In genomic region chr7:24587853-24588252, GRCh38 we compare ENCODE assay signal across 8 cellular contexts. TPM values are rescaled to one million over a fixed set of nuclear protein-coding genes. Genes with fewer than 3 reads are reported as not detected.
DNase-seq lines count a peak whose midpoint lies in the region; ATAC-seq and TF ChIP-seq lines count a peak whose summit lies in the region.

No MANE protein-coding gene starts in this region.

- H3K27ac Mint-ChIP-seq in activated CD8-positive, alpha-beta memory T cell treated with anti-CD3 and anti-CD28 coated beads, Interleukin-2, amount 10 ng/mL, durations not matched to agents 7 days and 5 days = no peak overlapping the region

- CTCF ChIA-PET in activated CD8-positive, alpha-beta memory T cell treated with anti-CD3 and anti-CD28 coated beads, Interleukin-2, amount 10 ng/mL, durations not matched to agents 7 days and 5 days (lab: Charles Lee) = interaction anchor here (0.6 to 1.4 kb wide), 10 partner anchors 10 to 722 kb away, joined by 3 to 7 read pairs (median 3); partner anchors contain the start of gene PALS2

- H3K27ac ChIP-seq in prostate gland = no peak overlapping the region

- TF ChIP-seq CTCF in NB4 (IDR thresholded peaks at IDR 0.05; ENCODE audit: low read depth, low read length) (peak; percentile 49), prostate gland (IDR thresholded peaks at IDR 0.05) (peak in 1 of 4 experiments; percentile 21)

- ATAC-seq in GM21619 (IDR thresholded peaks at IDR 0.05; ENCODE audit: unreplicated experiment) (peak; percentile 79), GM19397 (IDR thresholded peaks at IDR 0.05; ENCODE audit: unreplicated experiment) (no peak)
- ATAC-seq in activated CD8-positive, alpha-beta memory T cell treated with anti-CD3 and anti-CD28 coated beads, Interleukin-2, amount 10 ng/mL, durations not matched to agents 7 days and 5 days = peak; percentile 84

- no peak overlapping the region for H3K4me3 Mint-ChIP-seq in activated CD8-positive, alpha-beta memory T cell treated with anti-CD3 and anti-CD28 coated beads, Interleukin-2, amount 10 ng/mL, durations not matched to agents 7 days and 5 days

- 84% methylated on average over 3 of the region's 3 CpGs for WGBS in prostate gland

- H3K27me3 Mint-ChIP-seq in activated CD8-positive, alpha-beta memory T cell treated with anti-CD3 and anti-CD28 coated beads, Interleukin-2, amount 10 ng/mL, durations not matched to agents 7 days and 5 days = no peaks in the 10 kb centered on the region

- intact Hi-C loops in prostate gland (cut with DNase I) = no loop called here

- H3K36me3 Mint-ChIP-seq in activated CD8-positive, alpha-beta memory T cell treated with anti-CD3 and anti-CD28 coated beads, Interleukin-2, amount 10 ng/mL, durations not matched to agents 7 days and 5 days = peaks cover 7% of the 10 kb centered on the region

- DNase-seq in EH (ENCODE audit: low read depth) = peak; percentile 12
- DNase-seq in NB4 (ENCODE audit: low read depth) = peak; percentile 56
- peak; percentile 65 for DNase-seq in activated CD8-positive, alpha-beta memory T cell treated with anti-CD3 and anti-CD28 coated beads, Interleukin-2, amount 10 ng/mL, durations not matched to agents 7 days and 5 days
- DNase-seq in iPS-NIHi7 (ENCODE audit: extremely low spot score) = peak; percentile 21
- DNase-seq in NCI-H446 treated with DMSO at 0.1 percent for 48 hours (lab: John Stamatoyannopoulos, UW) = no peak
- no peak for DNase-seq in prostate gland (ENCODE audit: low spot score)

- no peaks in the 10 kb centered on the region for H3K27me3 ChIP-seq in prostate gland (replicated peaks; ENCODE audit: insufficient read depth)

- no peaks in the 10 kb centered on the region for H3K36me3 ChIP-seq in prostate gland

- peaks cover 20% of the 10 kb centered on the region for H3K4me1 Mint-ChIP-seq in activated CD8-positive, alpha-beta memory T cell treated with anti-CD3 and anti-CD28 coated beads, Interleukin-2, amount 10 ng/mL, durations not matched to agents 7 days and 5 days

- no peaks in the 10 kb centered on the region for H3K9me3 Mint-ChIP-seq in activated CD8-positive, alpha-beta memory T cell treated with anti-CD3 and anti-CD28 coated beads, Interleukin-2, amount 10 ng/mL, durations not matched to agents 7 days and 5 days (ENCODE audit: low read depth)

- no peaks in the 10 kb centered on the region for H3K4me1 ChIP-seq in prostate gland (replicated peaks)

- TF ChIP-seq POLR2A in NB4 (IDR thresholded peaks at IDR 0.05; ENCODE audit: extremely low read depth, insufficient read length) (no peak), prostate gland (IDR thresholded peaks at IDR 0.05) (no peak)

- H3K9me3 ChIP-seq in prostate gland = no peaks in the 10 kb centered on the region

- no peak overlapping the region for H3K4me3 ChIP-seq in NB4 (ENCODE audit: low read depth, low read length)
- H3K4me3 ChIP-seq in prostate gland = no peak overlapping the region

RNA-seq across cellular contexts. Expression of gene PALS2, which starts 14.6 kb away (rescaled TPM):
- 10 to 100 TPM; 17.4 to 28.1 TPM for total RNA-seq in activated CD8-positive, alpha-beta memory T cell treated with anti-CD3 and anti-CD28 coated beads, Interleukin-2, amount 10 ng/mL, durations not matched to agents 7 days and 5 days
- total RNA-seq in prostate gland = 10 to 100 TPM; 13.3 to 20.4 TPM

Comparison
In these comparisons a context has a peak if more than half of its experiments do, and no peak if none do; other contexts are left out.
1. DNase-seq: peak in EH (single experiment), NB4 (single experiment), activated CD8-positive, alpha-beta memory T cell treated with anti-CD3 and anti-CD28 coated beads, Interleukin-2, amount 10 ng/mL, durations not matched to agents 7 days and 5 days (single experiment) and iPS-NIHi7 (single experiment); none in NCI-H446 treated with DMSO at 0.1 percent for 48 hours (single experiment) and prostate gland (single experiment).